Comparison of ENCODE assay signal across 16 cellular contexts in the genomic region with DNA sequence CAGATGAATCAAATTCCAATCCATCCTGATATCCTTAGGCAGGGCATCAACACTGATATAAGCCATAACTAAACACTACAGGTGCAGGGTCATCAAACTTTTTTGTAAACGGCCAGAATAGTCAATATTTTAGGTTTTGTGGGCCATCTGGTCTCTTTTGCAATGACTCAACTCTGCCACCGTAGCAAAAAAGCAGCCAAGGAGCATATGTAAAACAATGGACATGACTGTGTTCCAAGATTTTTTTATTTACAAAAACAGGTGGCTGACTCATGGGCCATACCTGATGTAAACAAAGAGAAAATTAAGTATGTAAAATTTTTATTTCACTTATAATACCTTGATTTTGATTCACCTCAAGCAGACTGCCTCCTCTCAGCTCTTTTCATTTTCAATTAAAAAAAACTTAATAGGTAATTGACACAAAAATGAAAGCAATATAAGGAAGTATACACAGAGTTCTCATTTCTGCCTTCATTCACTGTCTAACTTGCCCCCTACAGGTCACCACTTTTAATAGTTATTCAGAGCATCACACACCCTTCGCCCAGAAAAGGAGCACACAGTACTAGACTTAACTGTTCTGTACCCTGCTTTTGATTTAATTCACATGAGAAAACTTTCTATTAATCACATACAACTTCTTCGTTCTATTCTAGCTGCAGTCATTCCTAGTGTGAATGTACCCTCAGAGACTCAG. TPM values are rescaled to one million over a fixed set of nuclear protein-coding genes. Genes with fewer than 3 reads are reported as not detected.
DNase-seq lines count a peak whose midpoint lies in the region; ATAC-seq, FAIRE-seq and TF ChIP-seq lines count a peak whose summit lies in the region.
"Had no signal": no experiment of that assay in that cellular context is flagged by ENCODE, and none has a peak within 500 bp of the region (broad histone marks: within the 10 kb centered on the region; RNA-seq: fewer than 3 reads in every experiment).

No MANE protein-coding gene starts in this region.

- no peaks in the 10 kb centered on the region for H3K36me3 ChIP-seq in MM.1S (replicated peaks; ENCODE audit: insufficient read depth, low read length)
- no peaks in the 10 kb centered on the region for H3K36me3 ChIP-seq in MG63
- H3K36me3 ChIP-seq in heart right ventricle, result no peaks in the 10 kb centered on the region
- H3K36me3 ChIP-seq: heart left ventricle had no signal

- DNase-seq in MM.1S (peak; percentile 20), germinal center (ENCODE audit: low spot score) (peak; percentile 12), NCI-H345 treated with DMSO at 0.1 percent for 48 hours (lab: John Stamatoyannopoulos, UW; ENCODE audit: unreplicated experiment) (no peak), MG63 (no peak), H54 (ENCODE audit: insufficient read length, low spot score) (no peak), heart right ventricle (no peak)
- DNase-seq: activated CD4-positive, alpha-beta T cell treated with anti-CD3 and anti-CD28 coated beads for 4 hours; activated naive CD8-positive, alpha-beta T cell treated with anti-CD3 and anti-CD28 coated beads, Interleukin-2, amount 10 ng/mL, durations not matched to agents 7 days and 5 days; effector CD4-positive, alpha-beta T cell; heart left ventricle; NCI-H1694 treated with DMSO at 0.1 percent for 48 hours had no signal

- no peak overlapping the region for H2AFZ ChIP-seq in MM.1S (ENCODE audit: low read length)
- H2AFZ ChIP-seq: GM23338 had no signal

- H3K27me3 ChIP-seq in MM.1S (replicated peaks; ENCODE audit: insufficient read depth, low read length) (no peaks in the 10 kb centered on the region), MG63 (no peaks in the 10 kb centered on the region), heart right ventricle (peaks cover 0 to 23% (median 0%) of the 10 kb centered on the region in 7 donors)

- no peak for FAIRE-seq in H54 (lab: Jason Lieb, UNC)

- no peak for TF ChIP-seq POLR2A in H54 (IDR thresholded peaks at IDR 0.05; ENCODE audit: low read depth, low read length)

- TF ChIP-seq CTCF in MM.1S (IDR thresholded peaks at IDR 0.05; ENCODE audit: low read length), result peak; percentile 32; the same call in 1 of the 2 replicates
- TF ChIP-seq CTCF in heart right ventricle (IDR thresholded peaks at IDR 0.05), result no peak

- no peaks in the 10 kb centered on the region for H3F3A ChIP-seq in MM.1S (ENCODE audit: insufficient read depth, low read length)

- no peaks in the 10 kb centered on the region for H4K20me1 ChIP-seq in MM.1S (ENCODE audit: insufficient read depth, low read length)

- no peaks in the 10 kb centered on the region for H3K9me2 ChIP-seq in MM.1S (replicated peaks; ENCODE audit: insufficient read depth, low read length)

- intact Hi-C loops in heart right ventricle (cut with DNase I), result no loop called here

- H3K79me2 ChIP-seq in MM.1S (ENCODE audit: low read length), result no peaks in the 10 kb centered on the region

- H3K9me3 ChIP-seq in MM.1S (replicated peaks; ENCODE audit: insufficient read depth, low read length) (no peaks in the 10 kb centered on the region), MG63 (no peaks in the 10 kb centered on the region), heart right ventricle (no peaks in the 10 kb centered on the region)
- H3K9me3 ChIP-seq: heart left ventricle had no signal

- ATAC-seq in GM18861 (IDR thresholded peaks at IDR 0.05; ENCODE audit: unreplicated experiment) (peak; percentile 70), GM21619 (IDR thresholded peaks at IDR 0.05; ENCODE audit: unreplicated experiment) (peak; percentile 58), heart right ventricle (no peak)
- ATAC-seq: GM23338, heart left ventricle had no signal

- H3K4me3 ChIP-seq in MM.1S (ENCODE audit: low read length) (no peak overlapping the region), MG63 (no peak overlapping the region), heart right ventricle (no peak overlapping the region)
- H3K4me3 ChIP-seq: GM23338, heart left ventricle, skin epidermis had no signal

- H3K4me1 ChIP-seq in MM.1S (ENCODE audit: low read length) (peaks cover 13% of the 10 kb centered on the region), heart right ventricle (no peaks in the 10 kb centered on the region)
- H3K4me1 ChIP-seq: heart left ventricle had no signal

- H3K4me2 ChIP-seq in MM.1S (ENCODE audit: low read depth, low read length), result no peak overlapping the region
- H3K4me2 ChIP-seq: GM23338 had no signal

- no peak overlapping the region for H3K27ac ChIP-seq in MM.1S (ENCODE audit: low read length)
- H3K27ac ChIP-seq in heart right ventricle, result no peak overlapping the region
- H3K27ac ChIP-seq: heart left ventricle, HL-60, skin epidermis had no signal

- no peak overlapping the region for H3K9ac ChIP-seq in MM.1S (ENCODE audit: low read length)

- WGBS in heart right ventricle, 2 donors, result 80 to 84% methylated on average over 4 of the region's 4 CpGs

RNA-seq across cellular contexts. Expression of gene GPM6B, which starts 35.3 kb away (rescaled TPM):
- total RNA-seq in MG63 (2014; rRNA removed; shearing (Covaris generic); ENCODE audit: low replicate concordance), result 0.16 TPM in 1 of 2 replicates, not detected in the other
- 1 to 10 TPM in 9 of 10 donors, under 1 TPM in 1; 0.94 to 7.8 (median 2.6) TPM for total RNA-seq in heart right ventricle
- polyA plus RNA-seq in heart right ventricle, result 1 to 10 TPM; 4.3 to 5.0 TPM
- total RNA-seq: activated naive CD8-positive, alpha-beta T cell treated with anti-CD3 and anti-CD28 coated beads, Interleukin-2, amount 10 ng/mL, durations not matched to agents 7 days and 5 days had no signal

Comparison
In these comparisons a context has a peak if more than half of its experiments do, and no peak if none do; other contexts are left out.
1. ATAC-seq: peak in GM18861 (single experiment) and GM21619 (single experiment); none in heart right ventricle (0 of 8).
2. DNase-seq: peak in MM.1S (single experiment) and germinal center (single experiment); none in NCI-H345 treated with DMSO at 0.1 percent for 48 hours (single experiment), MG63 (single experiment), H54 (single experiment) and heart right ventricle (0 of 2).